Comparison of ENCODE assay signal across 1 cellular context in the genomic region with DNA sequence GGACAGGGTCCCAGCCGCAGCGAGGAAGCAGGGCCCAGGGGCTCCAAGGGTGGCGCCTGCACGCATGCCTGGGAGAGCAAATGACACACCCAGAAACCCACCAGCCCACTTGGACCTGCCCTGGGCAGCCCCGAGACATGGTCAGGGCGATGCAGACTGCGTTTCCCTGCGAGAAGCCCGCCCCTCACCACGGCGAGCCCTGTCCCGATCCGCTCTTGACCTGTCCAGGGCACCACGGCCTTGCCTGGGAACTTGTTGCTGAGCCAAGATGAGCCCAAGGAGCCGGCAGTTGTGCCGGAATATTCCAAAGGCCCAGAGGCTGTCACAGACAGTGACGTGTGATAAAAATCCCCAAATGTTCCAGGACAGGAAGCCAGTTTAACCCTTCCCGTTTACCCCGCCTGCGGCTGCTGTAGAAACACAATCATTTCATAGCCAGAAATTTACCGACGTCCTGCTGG.
TF ChIP-seq lines count a peak whose summit lies in the region.

No MANE protein-coding gene starts in this region.

TF ChIP-seq in IMR-90, 13 proteins besides CTCF, POLR2A, EP300 and RAD21 (continued from another document):
- TF ChIP-seq, protein P1, sequence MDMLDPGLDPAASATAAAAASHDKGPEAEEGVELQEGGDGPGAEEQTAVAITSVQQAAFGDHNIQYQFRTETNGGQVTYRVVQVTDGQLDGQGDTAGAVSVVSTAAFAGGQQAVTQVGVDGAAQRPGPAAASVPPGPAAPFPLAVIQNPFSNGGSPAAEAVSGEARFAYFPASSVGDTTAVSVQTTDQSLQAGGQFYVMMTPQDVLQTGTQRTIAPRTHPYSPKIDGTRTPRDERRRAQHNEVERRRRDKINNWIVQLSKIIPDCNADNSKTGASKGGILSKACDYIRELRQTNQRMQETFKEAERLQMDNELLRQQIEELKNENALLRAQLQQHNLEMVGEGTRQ (IDR thresholded peaks at IDR 0.05; ENCODE audit: low read depth, low read length) = no peak
